25 cellular contexts compared by ENCODE assay signal in genomic region chr7:38198356-38198755, GRCh38.
"Had no signal": no experiment of that assay in that cellular context is flagged by ENCODE, and none has a peak within 500 bp of the region (broad histone marks: within the 10 kb centered on the region; RNA-seq: fewer than 3 reads in every experiment).

No MANE protein-coding gene starts in this region.

- ATAC-seq: activated CD8-positive, alpha-beta T cell treated with anti-CD3 and anti-CD28 coated beads, Interleukin-2, amount 10 ng/mL, durations not matched to agents 7 days and 5 days; activated naive CD8-positive, alpha-beta T cell treated with anti-CD3 and anti-CD28 coated beads, Interleukin-2, amount 50 U/mL, for 24 hours; activated T-cell treated with anti-CD3 and anti-CD28 coated beads, Interleukin-2, amount 50 U/mL, for 4 hours; natural killer cell treated with Interleukin-12 subunit alpha and Interleukin-12 subunit beta and Interleukin-15 and Interleukin-18, amount 100 ng/mL, for 72 hours; stimulated activated memory B cell treated with anti-CD40 and anti-IgM and Interleukin-4, amounts not matched to agents 10 μg/mL and 1 μg/mL and 100 μg/mL, for 72 hours; upper lobe of right lung had no signal

- H3K4me3 Mint-ChIP-seq: activated CD4-positive, alpha-beta T cell treated with anti-CD3 and anti-CD28 coated beads, Interleukin-2, amount 10 ng/mL, durations not matched to agents 7 days and 5 days; activated CD8-positive, alpha-beta T cell treated with anti-CD3 and anti-CD28 coated beads, Interleukin-2, amount 10 ng/mL, durations not matched to agents 7 days and 5 days; activated naive CD4-positive, alpha-beta T cell treated with anti-CD3 and anti-CD28 coated beads, Interleukin-2, amount 10 ng/mL, durations not matched to agents 7 days and 5 days; activated naive CD8-positive, alpha-beta T cell treated with anti-CD3 and anti-CD28 coated beads, Interleukin-2, amount 50 U/mL, for 24 hours; activated T-cell treated with anti-CD3 and anti-CD28 coated beads, Interleukin-2, amount 50 U/mL, for 4 hours; mesothelial cell of epicardium; natural killer cell treated with Interleukin-12 subunit alpha and Interleukin-12 subunit beta and Interleukin-15 and Interleukin-18, amount 100 ng/mL, for 72 hours; stimulated activated memory B cell treated with anti-CD40 and anti-IgM and Interleukin-4, amounts not matched to agents 10 μg/mL and 1 μg/mL and 100 μg/mL, for 72 hours had no signal

- H3K27me3 Mint-ChIP-seq: activated CD4-positive, alpha-beta T cell treated with anti-CD3 and anti-CD28 coated beads, Interleukin-2, amount 10 ng/mL, durations not matched to agents 7 days and 5 days; activated naive CD4-positive, alpha-beta T cell treated with anti-CD3 and anti-CD28 coated beads, Interleukin-2, amount 10 ng/mL, durations not matched to agents 7 days and 5 days; activated naive CD8-positive, alpha-beta T cell treated with anti-CD3 and anti-CD28 coated beads, Interleukin-2, amount 50 U/mL, for 24 hours; natural killer cell treated with Interleukin-12 subunit alpha and Interleukin-12 subunit beta and Interleukin-15 and Interleukin-18, amount 100 ng/mL, for 72 hours; stimulated activated memory B cell treated with anti-CD40 and anti-IgM and Interleukin-4, amounts not matched to agents 10 μg/mL and 1 μg/mL and 100 μg/mL, for 72 hours had no signal

- H3K27ac ChIP-seq: lower lobe of right lung, neutrophil, sigmoid colon, thoracic aorta, upper lobe of right lung had no signal

- H3K36me3 ChIP-seq: lower lobe of right lung, sigmoid colon, thoracic aorta, upper lobe of right lung had no signal

- H3K4me3 ChIP-seq: esophagus muscularis mucosa, lower lobe of right lung, sigmoid colon, spleen, thoracic aorta, upper lobe of right lung had no signal

- H3K27ac Mint-ChIP-seq: activated CD4-positive, alpha-beta T cell treated with anti-CD3 and anti-CD28 coated beads, Interleukin-2, amount 10 ng/mL, durations not matched to agents 7 days and 5 days; activated CD8-positive, alpha-beta T cell treated with anti-CD3 and anti-CD28 coated beads, Interleukin-2, amount 10 ng/mL, durations not matched to agents 7 days and 5 days; activated naive CD4-positive, alpha-beta T cell treated with anti-CD3 and anti-CD28 coated beads, Interleukin-2, amount 10 ng/mL, durations not matched to agents 7 days and 5 days; activated naive CD8-positive, alpha-beta T cell treated with anti-CD3 and anti-CD28 coated beads, Interleukin-2, amount 50 U/mL, for 24 hours; mesothelial cell of epicardium; natural killer cell treated with Interleukin-12 subunit alpha and Interleukin-12 subunit beta and Interleukin-15 and Interleukin-18, amount 100 ng/mL, for 72 hours; stimulated activated memory B cell treated with anti-CD40 and anti-IgM and Interleukin-4, amounts not matched to agents 10 μg/mL and 1 μg/mL and 100 μg/mL, for 72 hours had no signal

- H3K9me3 Mint-ChIP-seq: activated CD4-positive, alpha-beta T cell treated with anti-CD3 and anti-CD28 coated beads, Interleukin-2, amount 10 ng/mL, durations not matched to agents 7 days and 5 days; activated naive CD4-positive, alpha-beta T cell treated with anti-CD3 and anti-CD28 coated beads, Interleukin-2, amount 10 ng/mL, durations not matched to agents 7 days and 5 days; natural killer cell treated with Interleukin-12 subunit alpha and Interleukin-12 subunit beta and Interleukin-15 and Interleukin-18, amount 100 ng/mL, for 72 hours; stimulated activated memory B cell treated with anti-CD40 and anti-IgM and Interleukin-4, amounts not matched to agents 10 μg/mL and 1 μg/mL and 100 μg/mL, for 72 hours had no signal

- H3K27me3 ChIP-seq: esophagus muscularis mucosa, neutrophil, sigmoid colon, spleen, upper lobe of right lung had no signal

- DNase-seq: activated CD4-positive, alpha-beta T cell treated with anti-CD3 and anti-CD28 coated beads, Interleukin-2, amount 10 ng/mL, durations not matched to agents 7 days and 5 days; activated CD8-positive, alpha-beta memory T cell treated with anti-CD3 and anti-CD28 coated beads, Interleukin-2, amount 50 U/mL, for 4 hours; activated CD8-positive, alpha-beta T cell treated with anti-CD3 and anti-CD28 coated beads, Interleukin-2, amount 10 ng/mL, durations not matched to agents 7 days and 5 days; activated effector memory CD4-positive, alpha-beta T cell treated with Interleukin-2 at 50 U/mL for 16 hours; activated naive CD4-positive, alpha-beta T cell treated with anti-CD3 and anti-CD28 coated beads, Interleukin-2, amount 10 ng/mL, durations not matched to agents 7 days and 5 days; activated naive CD8-positive, alpha-beta T cell treated with anti-CD3 and anti-CD28 coated beads, Interleukin-2, amount 50 U/mL, for 24 hours; activated T-cell treated with anti-CD3 and anti-CD28 coated beads, Interleukin-2, amount 50 U/mL, for 4 hours; aorta; cerebellar nuclear complex; effector CD8-positive, alpha-beta T cell; hippocampal formation; islet precursor cell; lower lobe of right lung; sigmoid colon; spleen; stimulated activated CD4-positive, alpha-beta T cell treated with anti-CD3 and anti-CD28 coated beads, Interleukin-4, amount 100 ng/mL, for 4 hours; T-helper 1 cell; T-helper 9 cell; upper lobe of right lung had no signal
